Comparison of ENCODE assay signal across 23 cellular contexts in the genomic region with DNA sequence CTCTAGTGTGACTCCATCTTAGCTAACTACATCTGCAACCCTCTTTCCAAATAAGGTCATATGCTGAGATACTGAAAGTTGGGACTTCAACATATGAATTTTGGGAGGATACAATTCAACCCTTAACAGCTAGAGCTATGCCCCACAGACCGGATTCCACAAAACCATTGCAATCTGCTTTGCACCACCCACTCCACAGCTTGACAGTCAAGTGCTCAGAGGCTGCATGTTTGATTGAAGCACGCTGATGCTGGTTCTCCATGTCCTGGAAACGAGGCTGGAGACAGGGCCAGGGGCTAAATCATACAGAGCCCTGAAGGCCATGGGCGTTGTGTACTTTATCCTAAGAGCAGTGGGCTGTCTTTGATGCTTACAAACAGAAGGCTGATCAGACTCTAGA.
DNase-seq lines count a peak whose midpoint lies in the region; ATAC-seq and TF ChIP-seq lines count a peak whose summit lies in the region.
"Had no signal": no experiment of that assay in that cellular context is flagged by ENCODE, and none has a peak within 500 bp of the region (broad histone marks: within the 10 kb centered on the region; RNA-seq: fewer than 3 reads in every experiment).

No MANE protein-coding gene starts in this region.

- WGBS in esophagus muscularis mucosa, result 74% methylated on average over 3 of the region's 4 CpGs

- no peak for ATAC-seq in activated CD8-positive, alpha-beta memory T cell treated with anti-CD3 and anti-CD28 coated beads, Interleukin-2, amount 10 ng/mL, durations not matched to agents 7 days and 5 days
- ATAC-seq in HG03196 (IDR thresholded peaks at IDR 0.05; ENCODE audit: unreplicated experiment), result no peak
- ATAC-seq: A549, GM12878 had no signal

- H3K27ac Mint-ChIP-seq in activated CD8-positive, alpha-beta memory T cell treated with anti-CD3 and anti-CD28 coated beads, Interleukin-2, amount 10 ng/mL, durations not matched to agents 7 days and 5 days, result no peak overlapping the region
- no peak overlapping the region for H3K27ac Mint-ChIP-seq in activated CD4-positive, alpha-beta T cell treated with anti-CD3 and anti-CD28 coated beads, Interleukin-2, amount 10 ng/mL, durations not matched to agents 24 days and 14 days
- H3K27ac Mint-ChIP-seq: CD14-positive monocyte; CD4-positive, alpha-beta memory T cell; CD4-positive, CD25-positive, alpha-beta regulatory T cell; CD8-positive, alpha-beta memory T cell had no signal

- peaks cover 23% of the 10 kb centered on the region for H3K27me3 Mint-ChIP-seq in activated CD8-positive, alpha-beta memory T cell treated with anti-CD3 and anti-CD28 coated beads, Interleukin-2, amount 10 ng/mL, durations not matched to agents 7 days and 5 days
- peaks cover 1% of the 10 kb centered on the region for H3K27me3 Mint-ChIP-seq in activated CD4-positive, alpha-beta T cell treated with anti-CD3 and anti-CD28 coated beads, Interleukin-2, amount 10 ng/mL, durations not matched to agents 24 days and 14 days

- H3K4me3 Mint-ChIP-seq in activated CD8-positive, alpha-beta memory T cell treated with anti-CD3 and anti-CD28 coated beads, Interleukin-2, amount 10 ng/mL, durations not matched to agents 7 days and 5 days, result no peak overlapping the region
- no peak overlapping the region for H3K4me3 Mint-ChIP-seq in activated CD4-positive, alpha-beta T cell treated with anti-CD3 and anti-CD28 coated beads, Interleukin-2, amount 10 ng/mL, durations not matched to agents 24 days and 14 days
- H3K4me3 Mint-ChIP-seq: CD14-positive monocyte; CD4-positive, alpha-beta memory T cell; CD4-positive, CD25-positive, alpha-beta regulatory T cell; CD8-positive, alpha-beta memory T cell had no signal

- no peak for TF ChIP-seq CTCF in esophagus muscularis mucosa (IDR thresholded peaks at IDR 0.05)

- no peak overlapping the region for H3K4me3 ChIP-seq in esophagus muscularis mucosa
- H3K4me3 ChIP-seq: A549, BLaER1, GM12878 had no signal

- TF ChIP-seq POLR2A in esophagus muscularis mucosa (IDR thresholded peaks at IDR 0.05; ENCODE audit: low read depth), result no peak

- H3K27me3 ChIP-seq in esophagus muscularis mucosa, result peaks cover 0 to 14% (median 0%) of the 10 kb centered on the region in 4 donors
- H3K27me3 ChIP-seq: BLaER1 had no signal

- H3K27ac ChIP-seq in esophagus muscularis mucosa (replicated peaks in 1 of 4), result no peak overlapping the region
- H3K27ac ChIP-seq: 22Rv1, A549, BLaER1 had no signal

- peaks cover 0 to 6% (median 0%) of the 10 kb centered on the region in 4 donors for H3K9me3 ChIP-seq in esophagus muscularis mucosa
- H3K9me3 ChIP-seq: A549, BE2C, Caco-2 had no signal

- H3K36me3 Mint-ChIP-seq in activated CD8-positive, alpha-beta memory T cell treated with anti-CD3 and anti-CD28 coated beads, Interleukin-2, amount 10 ng/mL, durations not matched to agents 7 days and 5 days, result no peaks in the 10 kb centered on the region
- no peaks in the 10 kb centered on the region for H3K36me3 Mint-ChIP-seq in activated CD4-positive, alpha-beta T cell treated with anti-CD3 and anti-CD28 coated beads, Interleukin-2, amount 10 ng/mL, durations not matched to agents 24 days and 14 days (ENCODE audit: low read depth)
- H3K36me3 Mint-ChIP-seq: CD14-positive monocyte; CD4-positive, alpha-beta memory T cell; CD4-positive, CD25-positive, alpha-beta regulatory T cell; CD8-positive, alpha-beta memory T cell had no signal

- intact Hi-C loops in esophagus muscularis mucosa (cut with DNase I), result no loop called here
- intact Hi-C loops in activated CD4-positive, alpha-beta T cell treated with anti-CD3 and anti-CD28 coated beads, Interleukin-2, amount 10 ng/mL, durations not matched to agents 24 days and 14 days (cut with micrococcal nuclease), result no loop called here

- TF ChIP-seq EP300 in esophagus muscularis mucosa (IDR thresholded peaks at IDR 0.05), result no peak

- DNase-seq in activated CD8-positive, alpha-beta memory T cell treated with anti-CD3 and anti-CD28 coated beads, Interleukin-2, amount 10 ng/mL, durations not matched to agents 7 days and 5 days, result peak; percentile 22
- DNase-seq in activated CD8-positive, alpha-beta memory T cell treated with anti-CD3 and anti-CD28 coated beads for 24 hours, result no peak
- DNase-seq in ecto neural progenitor cell (ENCODE audit: low spot score) (peak; percentile 21), esophagus muscularis mucosa (ENCODE audit: extremely low spot score) (peak; percentile 68), COLO668 (lab: John Stamatoyannopoulos, UW; ENCODE audit: unreplicated experiment) (no peak)
- no peak for DNase-seq in activated CD4-positive, alpha-beta T cell treated with anti-CD3 and anti-CD28 coated beads, Interleukin-2, amount 10 ng/mL, durations not matched to agents 24 days and 14 days
- DNase-seq: AML-193; BE2C; C1 segment of cervical spinal cord; Caco-2; Calu3; CD4-positive, alpha-beta memory T cell; CD4-positive, CD25-positive, alpha-beta regulatory T cell; CD8-positive, alpha-beta memory T cell; DND-41; EL; GDM1 had no signal

- peaks cover 0 to 4% (median 1%) of the 10 kb centered on the region in 4 donors for H3K4me1 ChIP-seq in esophagus muscularis mucosa
- H3K4me1 ChIP-seq: A549, BE2C, BLaER1, Caco-2 had no signal

- CTCF ChIA-PET in activated CD8-positive, alpha-beta memory T cell treated with anti-CD3 and anti-CD28 coated beads, Interleukin-2, amount 10 ng/mL, durations not matched to agents 7 days and 5 days (lab: Charles Lee), result no interaction called here

- H3K36me3 ChIP-seq in esophagus muscularis mucosa, result no peaks in the 10 kb centered on the region
- H3K36me3 ChIP-seq: BE2C, BLaER1 had no signal

- no peaks in the 10 kb centered on the region for H3K9me3 Mint-ChIP-seq in activated CD8-positive, alpha-beta memory T cell treated with anti-CD3 and anti-CD28 coated beads, Interleukin-2, amount 10 ng/mL, durations not matched to agents 7 days and 5 days (ENCODE audit: low read depth)
- H3K9me3 Mint-ChIP-seq in activated CD4-positive, alpha-beta T cell treated with anti-CD3 and anti-CD28 coated beads, Interleukin-2, amount 10 ng/mL, durations not matched to agents 24 days and 14 days, result no peaks in the 10 kb centered on the region
- H3K9me3 Mint-ChIP-seq: CD4-positive, alpha-beta memory T cell; CD4-positive, CD25-positive, alpha-beta regulatory T cell had no signal

- no peaks in the 10 kb centered on the region for H3K4me1 Mint-ChIP-seq in activated CD8-positive, alpha-beta memory T cell treated with anti-CD3 and anti-CD28 coated beads, Interleukin-2, amount 10 ng/mL, durations not matched to agents 7 days and 5 days
- H3K4me1 Mint-ChIP-seq in activated CD4-positive, alpha-beta T cell treated with anti-CD3 and anti-CD28 coated beads, Interleukin-2, amount 10 ng/mL, durations not matched to agents 24 days and 14 days, result no peaks in the 10 kb centered on the region
- H3K4me1 Mint-ChIP-seq: CD14-positive monocyte; CD4-positive, alpha-beta memory T cell; CD4-positive, CD25-positive, alpha-beta regulatory T cell; CD8-positive, alpha-beta memory T cell had no signal

Comparison
In these comparisons a context has a peak if more than half of its experiments do, and no peak if none do; other contexts are left out.
1. DNase-seq: peak in activated CD8-positive, alpha-beta memory T cell treated with anti-CD3 and anti-CD28 coated beads, Interleukin-2, amount 10 ng/mL, durations not matched to agents 7 days and 5 days (single experiment), ecto neural progenitor cell (single experiment) and esophagus muscularis mucosa (single experiment); none in activated CD8-positive, alpha-beta memory T cell treated with anti-CD3 and anti-CD28 coated beads for 24 hours (single experiment), activated CD4-positive, alpha-beta T cell treated with anti-CD3 and anti-CD28 coated beads, Interleukin-2, amount 10 ng/mL, durations not matched to agents 24 days and 14 days (single experiment) and COLO668 (single experiment).